In the genomic region with DNA sequence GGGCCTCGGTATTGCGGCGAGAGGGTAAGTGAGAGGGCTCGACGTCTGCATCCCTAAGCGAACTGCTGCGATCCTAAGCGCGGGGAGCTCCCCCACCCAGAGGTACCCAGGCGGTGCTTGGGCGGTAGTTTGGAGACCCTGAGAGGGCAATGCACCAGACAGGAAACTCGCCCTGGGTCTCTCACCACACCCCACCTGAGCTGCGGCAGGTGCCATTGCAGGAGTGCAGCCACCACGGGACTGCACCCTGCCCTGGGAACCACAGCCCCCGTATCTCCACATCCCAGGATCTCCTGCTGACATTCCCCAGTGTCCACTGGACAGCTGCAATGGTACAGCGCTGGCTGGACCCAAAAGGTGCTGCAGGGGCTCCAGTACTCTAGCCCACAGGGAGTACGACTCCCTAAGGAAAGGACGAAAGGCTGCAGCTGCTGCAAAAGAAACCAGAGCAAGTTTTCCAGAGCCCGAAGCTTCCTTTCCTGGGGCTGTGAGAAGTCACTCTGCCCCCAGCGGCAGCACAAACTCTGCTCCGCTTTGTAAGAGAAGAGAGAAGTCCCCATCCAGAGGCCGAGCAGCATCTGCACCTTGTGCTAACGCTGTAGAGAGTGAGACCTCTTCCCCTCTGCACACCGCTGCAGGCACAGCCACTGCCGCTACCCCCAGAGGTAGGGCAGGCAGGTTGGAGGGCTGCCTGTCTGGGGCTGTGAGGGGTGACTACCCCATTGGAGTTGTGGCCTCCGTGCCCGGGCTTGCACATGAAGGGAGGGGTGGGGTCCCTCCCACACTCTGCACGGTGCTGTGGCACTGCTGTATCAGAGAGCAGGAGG, we compare ENCODE assay signal across 8 cellular contexts. TPM values are rescaled to one million over a fixed set of nuclear protein-coding genes. Genes with fewer than 3 reads are reported as not detected.
DNase-seq lines count a peak whose midpoint lies in the region; ATAC-seq, FAIRE-seq and TF ChIP-seq lines count a peak whose summit lies in the region.

No MANE protein-coding gene starts in this region.

- CTCF ChIA-PET in RWPE1 (lab: Yijun Ruan, JAX): interaction anchor here (0.6 to 1.3 kb wide), 6 partner anchors 12 to 377 kb away, joined by 3 to 6 read pairs (median 4); no protein-coding TSS in a partner anchor

- H2AFZ ChIP-seq in hepatocyte: peak overlapping the region; percentile 85

- H3K27ac ChIP-seq in RWPE1: no peak overlapping the region
- H3K27ac ChIP-seq in ascending aorta: no peak overlapping the region
- no peak overlapping the region for H3K27ac ChIP-seq in hepatocyte

- peak overlapping the region; percentile 52 to 75 for H3K4me3 ChIP-seq in ascending aorta
- peak overlapping the region; percentile 41 for H3K4me3 ChIP-seq in hepatocyte

- H3K36me3 ChIP-seq in ascending aorta (no peaks in the 10 kb centered on the region), hepatocyte (replicated peaks; ENCODE audit: insufficient read depth, low read depth) (no peaks in the 10 kb centered on the region)

- ATAC-seq in GM19455 (IDR thresholded peaks at IDR 0.05; ENCODE audit: unreplicated experiment) (peak; percentile 77), HG03565 (IDR thresholded peaks at IDR 0.05; ENCODE audit: unreplicated experiment) (peak; percentile 75)

- TF ChIP-seq CTCF in RWPE1 (conservative IDR thresholded peaks at IDR 0.05; ENCODE audit: low read depth) (peak; percentile 48), ascending aorta (IDR thresholded peaks at IDR 0.05) (peak; percentile 29 to 68 (median 42)), hepatocyte (IDR thresholded peaks at IDR 0.05; ENCODE audit: poor library complexity) (peak; percentile 51), D721Med (IDR thresholded peaks at IDR 0.05; ENCODE audit: insufficient read depth, missing control alignments) (no peak)

- no peaks in the 10 kb centered on the region for H3K79me2 ChIP-seq in hepatocyte

- H3K9me3 ChIP-seq in ascending aorta (no peaks in the 10 kb centered on the region), hepatocyte (ENCODE audit: low read depth) (no peaks in the 10 kb centered on the region)

- H4K20me1 ChIP-seq in hepatocyte (ENCODE audit: insufficient read depth, poor library complexity, severe bottlenecking): no peaks in the 10 kb centered on the region

- H3K27me3 ChIP-seq in ascending aorta: no peaks in the 10 kb centered on the region
- peaks cover 28% of the 10 kb centered on the region for H3K27me3 ChIP-seq in hepatocyte

- FAIRE-seq in D721Med (lab: Jason Lieb, UNC): no peak

- intact Hi-C loops in ascending aorta (cut with DNase I) (loop anchor here (5.0 kb wide), 1 partner anchor 632 kb away; no protein-coding TSS in a partner anchor), posterior vena cava (cut with DNase I) (loop anchor here (10.0 kb wide), 2 partner anchors 359 to 369 kb away; no protein-coding TSS in a partner anchor)

- H3K9me2 ChIP-seq in hepatocyte (replicated peaks; ENCODE audit: insufficient read depth): no peaks in the 10 kb centered on the region

- peak; percentile 70 for DNase-seq in COR-L47 (lab: John Stamatoyannopoulos, UW)
- DNase-seq in RWPE1 (ENCODE audit: low spot score): peak; percentile 26
- peak in 1 of 2 donors; percentile 67 for DNase-seq in ascending aorta (ENCODE audit: low spot score in 2 of 2)
- peak; percentile 80 for DNase-seq in hepatocyte (ENCODE audit: low spot score)
- DNase-seq in posterior vena cava (ENCODE audit: low spot score): peak; percentile 85
- DNase-seq in D721Med (ENCODE audit: insufficient read length, low spot score): no peak

- WGBS in hepatocyte (ENCODE audit: low lambda C conversion rate, missing lambda C conversion rate): 9% methylated on average over 28 of the region's 28 CpGs

- peaks cover 0 to 2% of the 10 kb centered on the region in 2 donors for H3K4me1 ChIP-seq in ascending aorta
- no peaks in the 10 kb centered on the region for H3K4me1 ChIP-seq in hepatocyte (ENCODE audit: insufficient read depth)

- peak overlapping the region; percentile 93 for H3K4me2 ChIP-seq in hepatocyte

- POLR2A ChIA-PET in RWPE1 (lab: Yijun Ruan, JAX; ENCODE audit: low non-redundant PET): no interaction called here

RNA-seq across cellular contexts. Expression of gene MON2, which starts 31.1 kb away (rescaled TPM):
- total RNA-seq in ascending aorta: 14.4 TPM
- total RNA-seq in hepatocyte: 44.3 and 60.9 TPM in 2 replicates
- polyA plus RNA-seq in hepatocyte: 23.7 and 24.0 TPM in 2 replicates
- total RNA-seq in posterior vena cava: 10 to 100 TPM; 53.6 to 59.5 TPM
